ENCODE assay signal across 18 cellular contexts in the genomic region with DNA sequence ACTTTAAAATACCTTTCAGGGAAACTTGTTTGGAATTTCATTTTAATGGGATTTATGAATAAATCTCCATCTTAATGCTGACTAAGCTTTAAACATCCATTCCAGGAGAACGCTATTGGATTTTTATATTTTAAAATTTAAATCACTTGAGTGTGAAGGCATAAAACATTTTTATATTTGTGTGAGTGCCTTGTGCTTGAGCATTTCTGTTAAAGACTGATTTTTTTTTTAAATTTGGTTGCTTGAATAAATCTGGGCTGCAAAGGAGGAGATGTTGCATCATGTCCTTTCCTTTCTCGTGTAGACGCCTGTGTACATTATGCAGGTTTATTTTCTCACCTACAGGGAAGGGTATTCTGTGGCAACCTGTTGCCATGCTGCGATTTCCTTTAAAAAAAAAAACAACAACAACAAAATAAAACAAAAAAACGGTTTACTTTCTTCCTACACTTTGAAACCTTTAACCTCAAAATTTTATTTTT.
"Had no signal": no experiment of that assay in that cellular context is flagged by ENCODE, and none has a peak within 500 bp of the region (broad histone marks: within the 10 kb centered on the region; RNA-seq: fewer than 3 reads in every experiment).

No MANE protein-coding gene starts in this region.

- H3K9me3 ChIP-seq: gastroesophageal sphincter, heart left ventricle, right atrium auricular region, tibial nerve had no signal

- H3K4me3 ChIP-seq: gastroesophageal sphincter, heart left ventricle, right atrium auricular region, tibial nerve had no signal

- H3K9me3 Mint-ChIP-seq: activated naive CD4-positive, alpha-beta T cell treated with anti-CD3 and anti-CD28 coated beads for 36 hours; activated T-helper 2 cell treated with anti-CD3 and anti-CD28 coated beads, Interferon-gamma antibody, Interleukin-2, Interleukin-4, amounts not matched to agents 10 μg/mL and 5 μg/mL and 100 μg/mL, durations not matched to agents 14 hours and 24 hours and 36 hours; natural killer cell; stimulated activated naive CD8-positive, alpha-beta T cell treated with anti-CD3 and anti-CD28 coated beads, Interleukin-15, Interleukin-2, amounts not matched to agents 100 ng/mL and 50 ng/mL, for 24 hours had no signal

- H3K4me3 Mint-ChIP-seq: activated CD4-positive, alpha-beta T cell treated with anti-CD3 and anti-CD28 coated beads for 36 hours; activated naive CD4-positive, alpha-beta T cell treated with anti-CD3 and anti-CD28 coated beads for 36 hours; central memory CD8-positive, alpha-beta T cell; natural killer cell; stimulated activated naive CD8-positive, alpha-beta T cell treated with anti-CD3 and anti-CD28 coated beads, Interleukin-15, Interleukin-2, amounts not matched to agents 100 ng/mL and 50 ng/mL, for 24 hours had no signal

- H3K27ac Mint-ChIP-seq: activated CD4-positive, alpha-beta T cell treated with anti-CD3 and anti-CD28 coated beads for 36 hours; activated naive CD4-positive, alpha-beta T cell treated with anti-CD3 and anti-CD28 coated beads for 36 hours; activated T-helper 2 cell treated with anti-CD3 and anti-CD28 coated beads, Interferon-gamma antibody, Interleukin-2, Interleukin-4, amounts not matched to agents 10 μg/mL and 5 μg/mL and 100 μg/mL, durations not matched to agents 14 hours and 24 hours and 36 hours; natural killer cell; stimulated activated naive CD8-positive, alpha-beta T cell treated with anti-CD3 and anti-CD28 coated beads, Interleukin-15, Interleukin-2, amounts not matched to agents 100 ng/mL and 50 ng/mL, for 24 hours had no signal

- H3K27me3 ChIP-seq: gastroesophageal sphincter, heart left ventricle, right atrium auricular region, tibial nerve had no signal

- DNase-seq: activated CD4-positive, alpha-beta T cell treated with anti-CD3 and anti-CD28 coated beads for 36 hours; activated CD4-positive, alpha-beta T cell treated with anti-CD3 and anti-CD28 coated beads, Interleukin-2, amount 50 U/mL, for 48 hours; activated naive CD4-positive, alpha-beta T cell treated with anti-CD3 and anti-CD28 coated beads for 36 hours; cortex of kidney; heart left ventricle; natural killer cell; nucleus accumbens; SW 1271 had no signal

- H3K36me3 Mint-ChIP-seq: natural killer cell had no signal

- FAIRE-seq: TTC549, urothelium cell line had no signal

- ATAC-seq: activated CD4-positive, alpha-beta T cell treated with anti-CD3 and anti-CD28 coated beads for 36 hours; esophagus mucosa; gastroesophageal sphincter; heart left ventricle; natural killer cell had no signal

- H3K4me1 Mint-ChIP-seq: activated CD4-positive, alpha-beta T cell treated with anti-CD3 and anti-CD28 coated beads for 36 hours; central memory CD8-positive, alpha-beta T cell; natural killer cell had no signal

- H3K27ac ChIP-seq: gastroesophageal sphincter, right atrium auricular region had no signal

- H3K27me3 Mint-ChIP-seq: central memory CD8-positive, alpha-beta T cell; progenitor cell of endocrine pancreas; stimulated activated naive CD8-positive, alpha-beta T cell treated with anti-CD3 and anti-CD28 coated beads, Interleukin-15, Interleukin-2, amounts not matched to agents 100 ng/mL and 50 ng/mL, for 24 hours had no signal
